ENCODE assay signal across 1 cellular context in genomic region chr20:62759981-62760431, GRCh38.
TF ChIP-seq lines count a peak whose summit lies in the region.

No MANE protein-coding gene starts in this region.

TF ChIP-seq in K562, 482 proteins besides CTCF, POLR2A, EP300 and RAD21:
- TF ChIP-seq PHB2 (IDR thresholded peaks at IDR 0.05; ENCODE audit: low read depth): no peak
- TF ChIP-seq POLR2G (IDR thresholded peaks at IDR 0.05; ENCODE audit: low read depth, low read length): peak; percentile 51
- no peak for TF ChIP-seq NCOR1 (IDR thresholded peaks at IDR 0.05)
- TF ChIP-seq, protein P1, sequence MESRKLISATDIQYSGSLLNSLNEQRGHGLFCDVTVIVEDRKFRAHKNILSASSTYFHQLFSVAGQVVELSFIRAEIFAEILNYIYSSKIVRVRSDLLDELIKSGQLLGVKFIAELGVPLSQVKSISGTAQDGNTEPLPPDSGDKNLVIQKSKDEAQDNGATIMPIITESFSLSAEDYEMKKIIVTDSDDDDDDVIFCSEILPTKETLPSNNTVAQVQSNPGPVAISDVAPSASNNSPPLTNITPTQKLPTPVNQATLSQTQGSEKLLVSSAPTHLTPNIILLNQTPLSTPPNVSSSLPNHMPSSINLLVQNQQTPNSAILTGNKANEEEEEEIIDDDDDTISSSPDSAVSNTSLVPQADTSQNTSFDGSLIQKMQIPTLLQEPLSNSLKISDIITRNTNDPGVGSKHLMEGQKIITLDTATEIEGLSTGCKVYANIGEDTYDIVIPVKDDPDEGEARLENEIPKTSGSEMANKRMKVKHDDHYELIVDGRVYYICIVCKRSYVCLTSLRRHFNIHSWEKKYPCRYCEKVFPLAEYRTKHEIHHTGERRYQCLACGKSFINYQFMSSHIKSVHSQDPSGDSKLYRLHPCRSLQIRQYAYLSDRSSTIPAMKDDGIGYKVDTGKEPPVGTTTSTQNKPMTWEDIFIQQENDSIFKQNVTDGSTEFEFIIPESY (CRISPR knock-in tag; IDR thresholded peaks at IDR 0.05): peak; percentile 78
- TF ChIP-seq ZNF696 (CRISPR knock-in tag; conservative IDR thresholded peaks at IDR 0.05): no peak
- no peak for TF ChIP-seq HSF4 (CRISPR knock-in tag; IDR thresholded peaks at IDR 0.05; ENCODE audit: borderline replicate concordance)
- TF ChIP-seq ZNF436 (CRISPR knock-in tag; IDR thresholded peaks at IDR 0.05): no peak
- TF ChIP-seq KLF1 (tag; IDR thresholded peaks at IDR 0.05): 0 out of 2 replicates have a peak, but pooled peaks have one; percentile 22
- peak; percentile 21 for TF ChIP-seq HMGN3 (IDR thresholded peaks at IDR 0.05; ENCODE audit: borderline replicate concordance, extremely low read depth, insufficient read length, low read depth, low read length)
